Comparison of ENCODE assay signal across 9 cellular contexts in the genomic region with DNA sequence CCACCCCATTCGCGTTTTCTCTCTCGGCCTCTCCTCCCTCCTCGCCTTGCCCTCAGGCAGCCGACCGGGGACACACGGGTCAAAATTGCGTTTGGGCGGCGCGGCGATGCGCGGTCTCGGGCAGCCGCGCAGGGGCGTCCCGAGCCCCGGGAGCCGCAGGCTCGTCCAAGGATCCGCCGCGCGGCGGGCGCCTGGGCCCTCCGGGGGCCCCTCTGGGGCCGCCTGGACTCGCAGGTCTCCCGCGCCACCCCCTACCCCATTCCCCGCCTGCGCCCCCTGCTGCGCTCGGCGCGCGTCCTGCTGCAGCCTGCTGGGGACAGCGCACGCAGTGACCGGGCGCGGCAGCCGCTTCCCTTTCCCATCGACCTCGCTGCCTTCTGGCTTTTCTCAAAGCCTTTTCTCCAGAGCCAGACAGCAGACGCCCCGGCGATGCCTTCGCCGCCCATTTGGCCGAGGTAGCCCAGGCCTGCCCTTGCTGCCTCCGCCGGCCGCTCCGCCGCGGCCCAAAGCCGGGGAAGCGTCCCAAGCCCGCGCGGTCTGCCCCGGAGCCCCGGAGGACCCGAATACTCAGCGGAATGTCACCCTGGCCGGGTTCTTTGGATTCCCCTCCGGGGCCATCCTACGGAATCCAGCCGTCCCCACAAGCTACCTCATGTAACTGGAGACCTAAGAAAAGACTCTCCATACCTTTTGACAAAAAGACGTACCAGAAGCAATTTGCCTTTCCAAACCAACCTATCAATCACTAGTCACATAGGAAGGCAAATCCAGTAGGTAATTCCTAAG. TPM values are rescaled to one million over a fixed set of nuclear protein-coding genes. Genes with fewer than 3 reads are reported as not detected.
A peak's percentile ranks its signal among the peaks of the same experiment; 100 is the strongest.
DNase-seq lines count a peak whose midpoint lies in the region; ATAC-seq and TF ChIP-seq lines count a peak whose summit lies in the region.
"Had no signal": no experiment of that assay in that cellular context is flagged by ENCODE, and none has a peak within 500 bp of the region (broad histone marks: within the 10 kb centered on the region; RNA-seq: fewer than 3 reads in every experiment).

No MANE protein-coding gene starts in this region.

- no peak overlapping the region for H3K27ac Mint-ChIP-seq in activated T-cell treated with anti-CD3 and anti-CD28 coated beads, Interleukin-2, amount 50 U/mL, for 24 hours

- peaks cover 6% of the 10 kb centered on the region for H3K4me1 ChIP-seq in mesodermal cell (ENCODE audit: control insufficient read depth, insufficient read depth, low read length, poor library complexity, severe bottlenecking)
- no peaks in the 10 kb centered on the region for H3K4me1 ChIP-seq in urinary bladder (ENCODE audit: insufficient read depth)

- peak overlapping the region; percentile 50 for H3K4me3 ChIP-seq in choroid plexus epithelial cell (ENCODE audit: low read depth, low read length)
- peak overlapping the region; percentile 37 for H3K4me3 ChIP-seq in mesodermal cell (ENCODE audit: extremely low read depth, insufficient read depth, low read length, poor library complexity, severe bottlenecking)
- peak overlapping the region; percentile 51 for H3K4me3 ChIP-seq in urinary bladder (ENCODE audit: low read depth, low read length)

- peaks cover 75% of the 10 kb centered on the region for H3K27me3 Mint-ChIP-seq in activated T-cell treated with anti-CD3 and anti-CD28 coated beads, Interleukin-2, amount 50 U/mL, for 24 hours

- H3K9me3 ChIP-seq in mesodermal cell (ENCODE audit: control insufficient read depth, low read length) = no peaks in the 10 kb centered on the region

- H3K9me3 Mint-ChIP-seq in activated T-cell treated with anti-CD3 and anti-CD28 coated beads, Interleukin-2, amount 50 U/mL, for 24 hours = no peaks in the 10 kb centered on the region

- no peak overlapping the region for H3K27ac ChIP-seq in mesodermal cell (ENCODE audit: low read depth, low read length, severe bottlenecking)
- no peak overlapping the region for H3K27ac ChIP-seq in urinary bladder (ENCODE audit: low read depth)

- H3K36me3 Mint-ChIP-seq in activated T-cell treated with anti-CD3 and anti-CD28 coated beads, Interleukin-2, amount 50 U/mL, for 24 hours (ENCODE audit: low read depth) = no peaks in the 10 kb centered on the region

- no peaks in the 10 kb centered on the region for H3K36me3 ChIP-seq in mesodermal cell (ENCODE audit: control insufficient read depth, insufficient read depth, low read length)
- H3K36me3 ChIP-seq in urinary bladder (ENCODE audit: insufficient read depth) = no peaks in the 10 kb centered on the region

- peak overlapping the region; percentile 64 for H3K4me3 Mint-ChIP-seq in activated T-cell treated with anti-CD3 and anti-CD28 coated beads, Interleukin-2, amount 50 U/mL, for 24 hours

- no peak for DNase-seq in activated T-cell treated with anti-CD3 and anti-CD28 coated beads, Interleukin-2, amount 50 U/mL, for 24 hours
- no peak for DNase-seq in activated T-cell treated with anti-CD3 and anti-CD28 coated beads, Interleukin-2, amount 50 U/mL, for 1 hour
- DNase-seq in choroid plexus epithelial cell (ENCODE audit: low read depth) (peak; percentile 8), LoVo (ENCODE audit: low spot score) (no peak)
- DNase-seq: GDM1 had no signal

- TF ChIP-seq CTCF in choroid plexus epithelial cell (conservative IDR thresholded peaks at IDR 0.05; ENCODE audit: low read depth, low read length) = no peak

- peaks cover 13% of the 10 kb centered on the region for H3K4me1 Mint-ChIP-seq in activated T-cell treated with anti-CD3 and anti-CD28 coated beads, Interleukin-2, amount 50 U/mL, for 24 hours (ENCODE audit: low read depth)

- no peak for ATAC-seq in HG03439 (IDR thresholded peaks at IDR 0.05; ENCODE audit: unreplicated experiment)
- no peak for ATAC-seq in GM18517 (IDR thresholded peaks at IDR 0.05; ENCODE audit: unreplicated experiment)

- 1% methylated on average over 41 to 68 of the region's 74 CpGs for WGBS in mesodermal cell (ENCODE audit: insufficient coverage in 2 of 2), 2 experiments
- under 1% methylated on average over 72 of the region's 74 CpGs for WGBS in urinary bladder

RNA-seq across cellular contexts. Expression of a gene that starts 16.5 kb away (rescaled TPM):
- polyA plus RNA-seq in mesodermal cell (2013, experiment 1 of 2) = 0.26 TPM
- polyA plus RNA-seq in mesodermal cell (2013, experiment 2 of 2) = not detected
- not detected for total RNA-seq in urinary bladder
- polyA plus RNA-seq in urinary bladder = not detected
